1 cellular context compared by ENCODE assay signal in the genomic region with DNA sequence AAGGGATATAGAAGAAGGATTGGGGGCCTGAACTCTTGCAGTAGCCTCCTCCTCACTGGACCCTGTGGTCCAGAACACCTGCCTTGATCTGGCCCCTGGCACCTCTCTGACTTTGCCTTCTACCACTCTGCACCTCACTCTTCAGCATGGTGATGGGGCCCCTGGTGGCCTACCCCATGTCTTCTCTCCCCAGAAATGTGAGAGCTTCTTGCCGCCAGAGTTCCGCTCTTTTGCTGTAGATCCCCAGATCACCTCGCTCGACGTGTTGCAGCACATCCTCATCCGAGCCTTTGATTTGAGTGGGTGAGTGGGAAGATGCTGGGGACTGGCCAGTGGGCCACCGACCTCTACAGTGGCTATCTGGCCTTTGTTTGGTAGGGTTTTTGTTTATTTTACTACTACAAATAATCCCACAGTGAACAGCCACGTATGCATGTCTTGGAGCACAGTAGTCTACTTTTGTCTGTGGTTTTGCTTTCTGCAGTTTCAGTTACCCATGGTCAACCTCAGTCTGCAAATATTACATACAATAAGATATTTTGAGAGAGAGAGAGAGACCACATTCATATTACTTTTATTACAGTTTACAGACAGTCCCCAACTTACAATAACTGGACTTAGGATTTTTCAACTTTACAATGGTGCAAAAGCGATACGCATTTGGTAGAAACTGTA.
TF ChIP-seq lines count a peak whose summit lies in the region.

No MANE protein-coding gene starts in this region.

TF ChIP-seq in GM23338, 12 proteins besides CTCF, POLR2A, EP300 and RAD21:
- TF ChIP-seq NANOG (IDR thresholded peaks at IDR 0.05; ENCODE audit: borderline replicate concordance) (no peak), ZNF114 (CRISPR knock-in tag; IDR thresholded peaks at IDR 0.05) (no peak), JUNB (IDR thresholded peaks at IDR 0.05; ENCODE audit: unreplicated experiment) (no peak), POLR2AphosphoS5 (IDR thresholded peaks at IDR 0.05; ENCODE audit: low read depth) (no peak), EZH2 (IDR thresholded peaks at IDR 0.05; ENCODE audit: low read depth, unreplicated experiment) (no peak), EZH2phosphoT487 (IDR thresholded peaks at IDR 0.05; ENCODE audit: unreplicated experiment) (no peak), STAT1 (IDR thresholded peaks at IDR 0.05; ENCODE audit: unreplicated experiment) (no peak), ZNF331 (CRISPR knock-in tag; IDR thresholded peaks at IDR 0.05; ENCODE audit: low read depth) (no peak), CREB1 (CRISPR knock-in tag; IDR thresholded peaks at IDR 0.05; ENCODE audit: low read depth) (no peak)
- TF ChIP-seq, protein P1, sequence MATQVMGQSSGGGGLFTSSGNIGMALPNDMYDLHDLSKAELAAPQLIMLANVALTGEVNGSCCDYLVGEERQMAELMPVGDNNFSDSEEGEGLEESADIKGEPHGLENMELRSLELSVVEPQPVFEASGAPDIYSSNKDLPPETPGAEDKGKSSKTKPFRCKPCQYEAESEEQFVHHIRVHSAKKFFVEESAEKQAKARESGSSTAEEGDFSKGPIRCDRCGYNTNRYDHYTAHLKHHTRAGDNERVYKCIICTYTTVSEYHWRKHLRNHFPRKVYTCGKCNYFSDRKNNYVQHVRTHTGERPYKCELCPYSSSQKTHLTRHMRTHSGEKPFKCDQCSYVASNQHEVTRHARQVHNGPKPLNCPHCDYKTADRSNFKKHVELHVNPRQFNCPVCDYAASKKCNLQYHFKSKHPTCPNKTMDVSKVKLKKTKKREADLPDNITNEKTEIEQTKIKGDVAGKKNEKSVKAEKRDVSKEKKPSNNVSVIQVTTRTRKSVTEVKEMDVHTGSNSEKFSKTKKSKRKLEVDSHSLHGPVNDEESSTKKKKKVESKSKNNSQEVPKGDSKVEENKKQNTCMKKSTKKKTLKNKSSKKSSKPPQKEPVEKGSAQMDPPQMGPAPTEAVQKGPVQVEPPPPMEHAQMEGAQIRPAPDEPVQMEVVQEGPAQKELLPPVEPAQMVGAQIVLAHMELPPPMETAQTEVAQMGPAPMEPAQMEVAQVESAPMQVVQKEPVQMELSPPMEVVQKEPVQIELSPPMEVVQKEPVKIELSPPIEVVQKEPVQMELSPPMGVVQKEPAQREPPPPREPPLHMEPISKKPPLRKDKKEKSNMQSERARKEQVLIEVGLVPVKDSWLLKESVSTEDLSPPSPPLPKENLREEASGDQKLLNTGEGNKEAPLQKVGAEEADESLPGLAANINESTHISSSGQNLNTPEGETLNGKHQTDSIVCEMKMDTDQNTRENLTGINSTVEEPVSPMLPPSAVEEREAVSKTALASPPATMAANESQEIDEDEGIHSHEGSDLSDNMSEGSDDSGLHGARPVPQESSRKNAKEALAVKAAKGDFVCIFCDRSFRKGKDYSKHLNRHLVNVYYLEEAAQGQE (IDR thresholded peaks at IDR 0.05; ENCODE audit: unreplicated experiment) = no peak
- TF ChIP-seq, protein P2, sequence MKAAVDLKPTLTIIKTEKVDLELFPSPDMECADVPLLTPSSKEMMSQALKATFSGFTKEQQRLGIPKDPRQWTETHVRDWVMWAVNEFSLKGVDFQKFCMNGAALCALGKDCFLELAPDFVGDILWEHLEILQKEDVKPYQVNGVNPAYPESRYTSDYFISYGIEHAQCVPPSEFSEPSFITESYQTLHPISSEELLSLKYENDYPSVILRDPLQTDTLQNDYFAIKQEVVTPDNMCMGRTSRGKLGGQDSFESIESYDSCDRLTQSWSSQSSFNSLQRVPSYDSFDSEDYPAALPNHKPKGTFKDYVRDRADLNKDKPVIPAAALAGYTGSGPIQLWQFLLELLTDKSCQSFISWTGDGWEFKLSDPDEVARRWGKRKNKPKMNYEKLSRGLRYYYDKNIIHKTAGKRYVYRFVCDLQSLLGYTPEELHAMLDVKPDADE (IDR thresholded peaks at IDR 0.05) = no peak
- TF ChIP-seq, protein P3, sequence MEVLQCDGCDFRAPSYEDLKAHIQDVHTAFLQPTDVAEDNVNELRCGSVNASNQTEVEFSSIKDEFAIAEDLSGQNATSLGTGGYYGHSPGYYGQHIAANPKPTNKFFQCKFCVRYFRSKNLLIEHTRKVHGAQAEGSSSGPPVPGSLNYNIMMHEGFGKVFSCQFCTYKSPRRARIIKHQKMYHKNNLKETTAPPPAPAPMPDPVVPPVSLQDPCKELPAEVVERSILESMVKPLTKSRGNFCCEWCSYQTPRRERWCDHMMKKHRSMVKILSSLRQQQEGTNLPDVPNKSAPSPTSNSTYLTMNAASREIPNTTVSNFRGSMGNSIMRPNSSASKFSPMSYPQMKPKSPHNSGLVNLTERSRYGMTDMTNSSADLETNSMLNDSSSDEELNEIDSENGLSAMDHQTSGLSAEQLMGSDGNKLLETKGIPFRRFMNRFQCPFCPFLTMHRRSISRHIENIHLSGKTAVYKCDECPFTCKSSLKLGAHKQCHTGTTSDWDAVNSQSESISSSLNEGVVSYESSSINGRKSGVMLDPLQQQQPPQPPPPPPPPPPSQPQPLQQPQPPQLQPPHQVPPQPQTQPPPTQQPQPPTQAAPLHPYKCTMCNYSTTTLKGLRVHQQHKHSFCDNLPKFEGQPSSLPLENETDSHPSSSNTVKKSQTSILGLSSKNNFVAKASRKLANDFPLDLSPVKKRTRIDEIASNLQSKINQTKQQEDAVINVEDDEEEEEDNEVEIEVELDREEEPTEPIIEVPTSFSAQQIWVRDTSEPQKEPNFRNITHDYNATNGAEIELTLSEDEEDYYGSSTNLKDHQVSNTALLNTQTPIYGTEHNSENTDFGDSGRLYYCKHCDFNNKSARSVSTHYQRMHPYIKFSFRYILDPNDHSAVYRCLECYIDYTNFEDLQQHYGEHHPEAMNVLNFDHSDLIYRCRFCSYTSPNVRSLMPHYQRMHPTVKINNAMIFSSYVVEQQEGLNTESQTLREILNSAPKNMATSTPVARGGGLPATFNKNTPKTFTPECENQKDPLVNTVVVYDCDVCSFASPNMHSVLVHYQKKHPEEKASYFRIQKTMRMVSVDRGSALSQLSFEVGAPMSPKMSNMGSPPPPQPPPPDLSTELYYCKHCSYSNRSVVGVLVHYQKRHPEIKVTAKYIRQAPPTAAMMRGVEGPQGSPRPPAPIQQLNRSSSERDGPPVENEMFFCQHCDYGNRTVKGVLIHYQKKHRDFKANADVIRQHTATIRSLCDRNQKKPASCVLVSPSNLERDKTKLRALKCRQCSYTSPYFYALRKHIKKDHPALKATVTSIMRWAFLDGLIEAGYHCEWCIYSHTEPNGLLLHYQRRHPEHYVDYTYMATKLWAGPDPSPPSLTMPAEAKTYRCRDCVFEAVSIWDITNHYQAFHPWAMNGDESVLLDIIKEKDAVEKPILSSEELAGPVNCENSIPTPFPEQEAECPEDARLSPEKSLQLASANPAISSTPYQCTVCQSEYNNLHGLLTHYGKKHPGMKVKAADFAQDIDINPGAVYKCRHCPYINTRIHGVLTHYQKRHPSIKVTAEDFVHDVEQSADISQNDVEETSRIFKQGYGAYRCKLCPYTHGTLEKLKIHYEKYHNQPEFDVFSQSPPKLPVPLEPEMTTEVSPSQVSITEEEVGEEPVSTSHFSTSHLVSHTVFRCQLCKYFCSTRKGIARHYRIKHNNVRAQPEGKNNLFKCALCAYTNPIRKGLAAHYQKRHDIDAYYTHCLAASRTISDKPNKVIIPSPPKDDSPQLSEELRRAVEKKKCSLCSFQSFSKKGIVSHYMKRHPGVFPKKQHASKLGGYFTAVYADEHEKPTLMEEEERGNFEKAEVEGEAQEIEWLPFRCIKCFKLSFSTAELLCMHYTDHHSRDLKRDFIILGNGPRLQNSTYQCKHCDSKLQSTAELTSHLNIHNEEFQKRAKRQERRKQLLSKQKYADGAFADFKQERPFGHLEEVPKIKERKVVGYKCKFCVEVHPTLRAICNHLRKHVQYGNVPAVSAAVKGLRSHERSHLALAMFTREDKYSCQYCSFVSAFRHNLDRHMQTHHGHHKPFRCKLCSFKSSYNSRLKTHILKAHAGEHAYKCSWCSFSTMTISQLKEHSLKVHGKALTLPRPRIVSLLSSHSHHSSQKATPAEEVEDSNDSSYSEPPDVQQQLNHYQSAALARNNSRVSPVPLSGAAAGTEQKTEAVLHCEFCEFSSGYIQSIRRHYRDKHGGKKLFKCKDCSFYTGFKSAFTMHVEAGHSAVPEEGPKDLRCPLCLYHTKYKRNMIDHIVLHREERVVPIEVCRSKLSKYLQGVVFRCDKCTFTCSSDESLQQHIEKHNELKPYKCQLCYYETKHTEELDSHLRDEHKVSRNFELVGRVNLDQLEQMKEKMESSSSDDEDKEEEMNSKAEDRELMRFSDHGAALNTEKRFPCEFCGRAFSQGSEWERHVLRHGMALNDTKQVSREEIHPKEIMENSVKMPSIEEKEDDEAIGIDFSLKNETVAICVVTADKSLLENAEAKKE (CRISPR knock-in tag; IDR thresholded peaks at IDR 0.05) = no peak
